Comparison of ENCODE assay signal across 8 cellular contexts in genomic region chr6:25278914-25279747, GRCh38. TPM values are rescaled to one million over a fixed set of nuclear protein-coding genes. Genes with fewer than 3 reads are reported as not detected.
DNase-seq lines count a peak whose midpoint lies in the region; TF ChIP-seq lines count a peak whose summit lies in the region.

Gene CARMIL1 (plus strand): TSS chr6:25279374. CDS start chr6:25279796, 422 bp downstream.

- DNase-seq in H4 (ENCODE audit: low spot score) (peak; percentile 70), SJCRH30 (peak; percentile 33 to 58), germinal center (ENCODE audit: low spot score) (peak; percentile 87), nucleus accumbens (lab: John Stamatoyannopoulos, UW) (peak in 52 of 56 donors; percentile 9 to 84 (median 61)), superior temporal gyrus (ENCODE audit: extremely low spot score) (peak; percentile 76)
- DNase-seq in activated naive CD4-positive, alpha-beta T cell treated with anti-CD3 and anti-CD28 coated beads for 36 hours: peak; percentile 76

- no peaks in the 10 kb centered on the region for H3K36me3 ChIP-seq in ES-I3 (ENCODE audit: insufficient read depth, low read length)
- no peaks in the 10 kb centered on the region for H3K36me3 ChIP-seq in Loucy (ENCODE audit: insufficient read depth, low read length)
- H3K36me3 ChIP-seq in SJCRH30: no peaks in the 10 kb centered on the region

- peaks cover 29% of the 10 kb centered on the region for H3K4me1 Mint-ChIP-seq in activated naive CD4-positive, alpha-beta T cell treated with anti-CD3 and anti-CD28 coated beads for 36 hours (ENCODE audit: low read depth)

- peak within 1 kb of the TSS; percentile 85 for H3K4me3 ChIP-seq in Loucy (ENCODE audit: low read length, poor library complexity, severe bottlenecking)
- peak within 1 kb of the TSS; percentile 65 for H3K4me3 ChIP-seq in SJCRH30

- H3K4me2 ChIP-seq in Loucy (ENCODE audit: low read depth, low read length, poor library complexity, severe bottlenecking): peak within 1 kb of the TSS; percentile 96

- H3K9ac ChIP-seq in ES-I3 (ENCODE audit: low read depth, low read length) (peak within 1 kb of the TSS; percentile 85), Loucy (ENCODE audit: low read depth, low read length, poor library complexity, severe bottlenecking) (peak within 1 kb of the TSS; percentile 71)

- no peaks in the 10 kb centered on the region for H4K20me1 ChIP-seq in Loucy (ENCODE audit: insufficient read depth, low read length, poor library complexity, severe bottlenecking)

- H3K9me3 ChIP-seq in ES-I3 (ENCODE audit: control insufficient read depth, insufficient read depth, low read length) (no peaks in the 10 kb centered on the region), Loucy (ENCODE audit: insufficient read depth, low read depth, low read length) (no peaks in the 10 kb centered on the region), SJCRH30 (replicated peaks) (no peaks in the 10 kb centered on the region)

- no peak within 1 kb of the TSS for H3K27ac ChIP-seq in SJCRH30

- peak within 1 kb of the TSS; percentile 83 for H3K4me3 Mint-ChIP-seq in activated naive CD4-positive, alpha-beta T cell treated with anti-CD3 and anti-CD28 coated beads for 36 hours

- H3F3A ChIP-seq in Loucy (ENCODE audit: low read depth): peaks cover 4% of the 10 kb centered on the region; the same call in 1 of the 2 replicates

- H3K9me3 Mint-ChIP-seq in activated naive CD4-positive, alpha-beta T cell treated with anti-CD3 and anti-CD28 coated beads for 36 hours: no peaks in the 10 kb centered on the region

- H2AFZ ChIP-seq in Loucy (ENCODE audit: low read length): peak within 1 kb of the TSS; percentile 97

- no peaks in the 10 kb centered on the region for H3K27me3 Mint-ChIP-seq in activated naive CD4-positive, alpha-beta T cell treated with anti-CD3 and anti-CD28 coated beads for 36 hours (ENCODE audit: low read depth)

- H3K9me2 ChIP-seq in Loucy (replicated peaks; ENCODE audit: low read depth, low read length): no peaks in the 10 kb centered on the region

- peak; percentile 70 for TF ChIP-seq CTCF in Loucy (conservative IDR thresholded peaks at IDR 0.05; ENCODE audit: low read length)

- H3K36me3 Mint-ChIP-seq in activated naive CD4-positive, alpha-beta T cell treated with anti-CD3 and anti-CD28 coated beads for 36 hours (ENCODE audit: low read depth): no peaks in the 10 kb centered on the region

- intact Hi-C loops in activated naive CD4-positive, alpha-beta T cell treated with anti-CD3 and anti-CD28 coated beads for 36 hours (cut with micrococcal nuclease): loop anchor here (1.0 to 10.0 kb wide), 6 partner anchors 28 to 738 kb away; a partner anchor contains a TSS

- H3K27me3 ChIP-seq in Loucy (ENCODE audit: insufficient read depth, low read length, poor library complexity, severe bottlenecking): no peaks in the 10 kb centered on the region
- H3K27me3 ChIP-seq in SJCRH30: no peaks in the 10 kb centered on the region

- H3K79me2 ChIP-seq in Loucy (ENCODE audit: insufficient read depth, low read length): peaks cover 27% of the 10 kb centered on the region

- CTCF ChIA-PET in activated naive CD4-positive, alpha-beta T cell treated with anti-CD3 and anti-CD28 coated beads for 36 hours (lab: Charles Lee): interaction anchor here (0.5 to 4.6 kb wide), 38 partner anchors 8 to 314 kb away, joined by 3 to 93 read pairs (median 4); no protein-coding TSS in a partner anchor

- H3K4me1 ChIP-seq in ES-I3 (ENCODE audit: insufficient read depth, low read length) (peaks cover 8% of the 10 kb centered on the region; the same call in 1 of the 2 replicates), Loucy (ENCODE audit: insufficient read depth, low read length, poor library complexity, severe bottlenecking) (peaks cover 53% of the 10 kb centered on the region), SJCRH30 (no peaks in the 10 kb centered on the region)

- H3K27ac Mint-ChIP-seq in activated naive CD4-positive, alpha-beta T cell treated with anti-CD3 and anti-CD28 coated beads for 36 hours: peak within 1 kb of the TSS; percentile 60

RNA-seq across cellular contexts. Expression of gene CARMIL1, which starts in this region (rescaled TPM):
- 7.5 and 8.6 TPM in 2 replicates for total RNA-seq in H4 (2014; rRNA removed; shearing (Covaris generic))
- total RNA-seq in SJCRH30 (2014; rRNA removed; shearing (Covaris generic)): 0.43 and 0.73 TPM in 2 replicates
- 1 to 10 TPM; 3.9 to 4.0 TPM for total RNA-seq in activated naive CD4-positive, alpha-beta T cell treated with anti-CD3 and anti-CD28 coated beads for 36 hours

Comparison
In these comparisons a context has a peak if more than half of its experiments do, and no peak if none do; other contexts are left out.
1. Peak in DNase-seq and H3K4me3 ChIP-seq in SJCRH30; RNA of the gene not detected or under 1 TPM.